9 cellular contexts compared by ENCODE assay signal in the genomic region with DNA sequence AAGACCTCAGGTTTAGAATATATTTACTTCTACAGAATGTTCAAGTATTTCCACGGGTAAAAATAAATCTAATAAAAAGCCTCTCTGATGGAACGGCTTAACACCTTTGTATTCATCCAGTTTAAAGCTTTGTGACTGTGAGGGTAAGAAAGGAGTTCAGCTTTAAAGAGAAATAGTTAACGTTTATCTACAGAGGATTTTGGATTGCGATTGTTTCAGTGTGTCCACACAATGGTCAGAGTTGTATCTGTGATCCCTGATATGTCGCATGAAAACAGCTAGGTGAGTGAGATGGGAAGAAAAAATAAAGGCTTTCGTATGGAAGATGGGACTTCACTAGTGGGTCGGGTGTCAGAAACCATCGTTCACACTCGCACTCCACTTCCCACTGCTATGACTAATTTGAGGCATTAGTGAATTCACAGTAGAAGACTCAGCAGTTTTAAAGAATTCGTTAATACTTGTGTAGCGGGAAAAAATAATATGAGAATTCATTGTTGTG. TPM values are rescaled to one million over a fixed set of nuclear protein-coding genes. Genes with fewer than 3 reads are reported as not detected.
DNase-seq lines count a peak whose midpoint lies in the region; ATAC-seq, FAIRE-seq and TF ChIP-seq lines count a peak whose summit lies in the region.
"Had no signal": no experiment of that assay in that cellular context is flagged by ENCODE, and none has a peak within 500 bp of the region (broad histone marks: within the 10 kb centered on the region; RNA-seq: fewer than 3 reads in every experiment).

No MANE protein-coding gene starts in this region.

- H3K9me3 Mint-ChIP-seq in activated T-cell treated with anti-CD3 and anti-CD28 coated beads, Interleukin-2, amount 50 U/mL, for 4 hours: no peaks in the 10 kb centered on the region

- H3K27me3 ChIP-seq in SJSA1 (replicated peaks) (no peaks in the 10 kb centered on the region), pancreas (no peaks in the 10 kb centered on the region)

- peaks cover 24% of the 10 kb centered on the region for H3K4me1 Mint-ChIP-seq in activated T-cell treated with anti-CD3 and anti-CD28 coated beads, Interleukin-2, amount 50 U/mL, for 4 hours (ENCODE audit: low read depth)

- H3K4me1 ChIP-seq in SJSA1 (replicated peaks) (peaks cover 5% of the 10 kb centered on the region), pancreas (peaks cover 3 to 21% (median 7%) of the 10 kb centered on the region in 3 donors)

- peak overlapping the region; percentile 84 for H3K4me3 Mint-ChIP-seq in activated T-cell treated with anti-CD3 and anti-CD28 coated beads, Interleukin-2, amount 50 U/mL, for 4 hours

- H3K27ac ChIP-seq in SJSA1: no peak overlapping the region
- H3K27ac ChIP-seq in pancreas: peak overlapping the region in 2 of 4 donors; percentile 85 to 89

- H3K4me3 ChIP-seq in SJSA1: peak overlapping the region; percentile 92
- H3K4me3 ChIP-seq in epithelial cell of proximal tubule (ENCODE audit: low read depth, low read length): peak overlapping the region; percentile 84
- H3K4me3 ChIP-seq in pancreas: peak overlapping the region in 3 of 4 donors; percentile 54 to 84 (median 59)

- DNase-seq in activated T-cell treated with anti-CD3 and anti-CD28 coated beads, Interleukin-2, amount 50 U/mL, for 4 hours: no peak
- no peak for DNase-seq in activated T-cell treated with anti-CD3 and anti-CD28 coated beads for 4 hours
- no peak for DNase-seq in SJSA1 (ENCODE audit: low read depth in 1 of 2, low spot score in 2 of 2)
- no peak for DNase-seq in epithelial cell of proximal tubule (ENCODE audit: low read depth)
- DNase-seq in pancreas: no peak

- peaks cover 2% of the 10 kb centered on the region; the same call in 1 of the 2 replicates for H3K36me3 ChIP-seq in SJSA1
- H3K36me3 ChIP-seq in pancreas: no peaks in the 10 kb centered on the region

- H3K27me3 Mint-ChIP-seq in activated T-cell treated with anti-CD3 and anti-CD28 coated beads, Interleukin-2, amount 50 U/mL, for 4 hours (ENCODE audit: low read depth): no peaks in the 10 kb centered on the region

- WGBS in pancreas, 2 donors: 37 to 47% methylated on average over 11 of the region's 11 CpGs

- intact Hi-C loops in pancreas (cut with DNase I): no loop called here

- ATAC-seq in activated T-cell treated with anti-CD3 and anti-CD28 coated beads, Interleukin-2, amount 50 U/mL, for 4 hours: no peak
- no peak for ATAC-seq in pancreas
- ATAC-seq in HG02642 (IDR thresholded peaks at IDR 0.05; ENCODE audit: poor library complexity, unreplicated experiment): no peak
- no peak for ATAC-seq in HG03139 (IDR thresholded peaks at IDR 0.05; ENCODE audit: unreplicated experiment)
- ATAC-seq in HG03039 (IDR thresholded peaks at IDR 0.05; ENCODE audit: unreplicated experiment): no peak

- no peak for FAIRE-seq in pancreas (lab: Jason Lieb, UNC)
- FAIRE-seq: colon had no signal

- no peaks in the 10 kb centered on the region for H3K36me3 Mint-ChIP-seq in activated T-cell treated with anti-CD3 and anti-CD28 coated beads, Interleukin-2, amount 50 U/mL, for 4 hours (ENCODE audit: insufficient read depth)

- no peaks in the 10 kb centered on the region for H3K9me3 ChIP-seq in SJSA1 (replicated peaks)
- H3K9me3 ChIP-seq in pancreas: no peaks in the 10 kb centered on the region

- TF ChIP-seq CTCF in epithelial cell of proximal tubule (conservative IDR thresholded peaks at IDR 0.05; ENCODE audit: low read depth, low read length) (no peak), pancreas (IDR thresholded peaks at IDR 0.05) (no peak)

RNA-seq across cellular contexts. Expression of a gene that starts 1.6 kb away (rescaled TPM):
- total RNA-seq in activated T-cell treated with anti-CD3 and anti-CD28 coated beads, Interleukin-2, amount 50 U/mL, for 4 hours: 10 to 100 TPM; 53.5 to 70.6 (median 60.4) TPM
- total RNA-seq in SJSA1 (2014; rRNA removed; shearing (Covaris generic)): 137 and 149 TPM in 2 replicates
- total RNA-seq in epithelial cell of proximal tubule (323 and 548 TPM in 2 replicates), pancreas (100 to 1,000 TPM in 3 of 6 donors, 10 to 100 TPM in 3; 64.2 to 171 (median 101) TPM)
- polyA plus RNA-seq in pancreas: 100 to 1,000 TPM in 1 of 2 donors, 10 to 100 TPM in 1; 45.3 to 124 TPM
